ENCODE assay signal across 16 cellular contexts in genomic region chr17:33057564-33057963, GRCh38.
"Had no signal": no experiment of that assay in that cellular context is flagged by ENCODE, and none has a peak within 500 bp of the region (broad histone marks: within the 10 kb centered on the region; RNA-seq: fewer than 3 reads in every experiment).

No MANE protein-coding gene starts in this region.

- H3K9me3 Mint-ChIP-seq: stimulated activated memory B cell treated with anti-CD40 and anti-IgM and Interleukin-4, amounts not matched to agents 10 μg/mL and 1 μg/mL and 100 μg/mL, for 72 hours had no signal

- H3K4me1 Mint-ChIP-seq: activated CD4-positive, alpha-beta T cell treated with anti-CD3 and anti-CD28 coated beads for 36 hours; activated CD8-positive, alpha-beta memory T cell treated with anti-CD3 and anti-CD28 coated beads, Interleukin-2, amount 10 ng/mL, durations not matched to agents 7 days and 5 days; neural crest cell; stimulated activated memory B cell treated with anti-CD40 and anti-IgM and Interleukin-4, amounts not matched to agents 10 μg/mL and 1 μg/mL and 100 μg/mL, for 72 hours had no signal

- ATAC-seq: activated CD4-positive, alpha-beta T cell treated with anti-CD3 and anti-CD28 coated beads for 36 hours; activated CD8-positive, alpha-beta memory T cell treated with anti-CD3 and anti-CD28 coated beads, Interleukin-2, amount 10 ng/mL, durations not matched to agents 7 days and 5 days; lower lobe of right lung; psoas muscle; stimulated activated memory B cell treated with anti-CD40 and anti-IgM and Interleukin-4, amounts not matched to agents 10 μg/mL and 1 μg/mL and 100 μg/mL, for 72 hours had no signal

- H3K4me3 ChIP-seq: dorsolateral prefrontal cortex, lower lobe of right lung, psoas muscle had no signal

- H3K4me3 Mint-ChIP-seq: activated CD4-positive, alpha-beta memory T cell treated with anti-CD3 and anti-CD28 coated beads for 36 hours; activated CD4-positive, alpha-beta T cell treated with anti-CD3 and anti-CD28 coated beads for 36 hours; activated CD8-positive, alpha-beta memory T cell treated with anti-CD3 and anti-CD28 coated beads, Interleukin-2, amount 10 ng/mL, durations not matched to agents 7 days and 5 days; neural crest cell; stimulated activated memory B cell treated with anti-CD40 and anti-IgM and Interleukin-4, amounts not matched to agents 10 μg/mL and 1 μg/mL and 100 μg/mL, for 72 hours had no signal

- DNase-seq: activated CD4-positive, alpha-beta memory T cell treated with anti-CD3 and anti-CD28 coated beads for 36 hours; activated CD4-positive, alpha-beta T cell treated with anti-CD3 and anti-CD28 coated beads for 36 hours; activated CD8-positive, alpha-beta memory T cell treated with anti-CD3 and anti-CD28 coated beads, Interleukin-2, amount 10 ng/mL, durations not matched to agents 7 days and 5 days; activated naive CD4-positive, alpha-beta T cell treated with anti-CD3 and anti-CD28 coated beads, Interleukin-2, amount 50 U/mL, for 16 hours; activated T-cell treated with anti-CD3 and anti-CD28 coated beads, Interleukin-2, amount 50 U/mL, for 1 hour; dorsolateral prefrontal cortex; hippocampal formation; kidney; lower lobe of right lung; midbrain; psoas muscle; stimulated activated CD4-positive, alpha-beta T cell treated with anti-CD3 and anti-CD28 coated beads, Interleukin-12 subunit alpha, Interleukin-12 subunit beta, amount 100 ng/mL, for 4 hours; T-helper 1 cell; T1000 had no signal

- H3K27ac ChIP-seq: dorsolateral prefrontal cortex, lower lobe of right lung, psoas muscle had no signal

- H3K36me3 Mint-ChIP-seq: activated CD4-positive, alpha-beta memory T cell treated with anti-CD3 and anti-CD28 coated beads for 36 hours; activated CD8-positive, alpha-beta memory T cell treated with anti-CD3 and anti-CD28 coated beads, Interleukin-2, amount 10 ng/mL, durations not matched to agents 7 days and 5 days; stimulated activated memory B cell treated with anti-CD40 and anti-IgM and Interleukin-4, amounts not matched to agents 10 μg/mL and 1 μg/mL and 100 μg/mL, for 72 hours had no signal

- H3K27ac Mint-ChIP-seq: activated CD4-positive, alpha-beta memory T cell treated with anti-CD3 and anti-CD28 coated beads for 36 hours; activated CD4-positive, alpha-beta T cell treated with anti-CD3 and anti-CD28 coated beads for 36 hours; activated CD8-positive, alpha-beta memory T cell treated with anti-CD3 and anti-CD28 coated beads, Interleukin-2, amount 10 ng/mL, durations not matched to agents 7 days and 5 days; stimulated activated memory B cell treated with anti-CD40 and anti-IgM and Interleukin-4, amounts not matched to agents 10 μg/mL and 1 μg/mL and 100 μg/mL, for 72 hours had no signal
